In genomic region chr5:101948615-101949014, GRCh38 we compare ENCODE assay signal across 8 cellular contexts.
"Had no signal": no experiment of that assay in that cellular context is flagged by ENCODE, and none has a peak within 500 bp of the region (broad histone marks: within the 10 kb centered on the region; RNA-seq: fewer than 3 reads in every experiment).

No MANE protein-coding gene starts in this region.

- H3K36me3 Mint-ChIP-seq: IgD-negative memory B cell had no signal

- H3K27ac ChIP-seq: HL-60 had no signal

- H3K4me1 Mint-ChIP-seq: IgD-negative memory B cell had no signal

- H3K27me3 Mint-ChIP-seq: IgD-negative memory B cell had no signal

- H3K36me3 ChIP-seq: HAP-1 had no signal

- H3K4me3 Mint-ChIP-seq: GM23338, HFFc6, IgD-negative memory B cell had no signal

- H3K4me3 ChIP-seq: GM23338, HAP-1 had no signal

- H3K9me3 Mint-ChIP-seq: GM23338, IgD-negative memory B cell had no signal

- H3K4me1 ChIP-seq: HAP-1 had no signal

- H3K9me3 ChIP-seq: HAP-1 had no signal

- H3K27ac Mint-ChIP-seq: GM23338, HFFc6, IgD-negative memory B cell had no signal

- H3K4me2 ChIP-seq: GM23338 had no signal

- H2AFZ ChIP-seq: GM23338 had no signal

- DNase-seq: H7, HFFc6, KG1 had no signal

- ATAC-seq: GM23338, HCT116 had no signal
